Comparison of ENCODE assay signal across 11 cellular contexts in the genomic region with DNA sequence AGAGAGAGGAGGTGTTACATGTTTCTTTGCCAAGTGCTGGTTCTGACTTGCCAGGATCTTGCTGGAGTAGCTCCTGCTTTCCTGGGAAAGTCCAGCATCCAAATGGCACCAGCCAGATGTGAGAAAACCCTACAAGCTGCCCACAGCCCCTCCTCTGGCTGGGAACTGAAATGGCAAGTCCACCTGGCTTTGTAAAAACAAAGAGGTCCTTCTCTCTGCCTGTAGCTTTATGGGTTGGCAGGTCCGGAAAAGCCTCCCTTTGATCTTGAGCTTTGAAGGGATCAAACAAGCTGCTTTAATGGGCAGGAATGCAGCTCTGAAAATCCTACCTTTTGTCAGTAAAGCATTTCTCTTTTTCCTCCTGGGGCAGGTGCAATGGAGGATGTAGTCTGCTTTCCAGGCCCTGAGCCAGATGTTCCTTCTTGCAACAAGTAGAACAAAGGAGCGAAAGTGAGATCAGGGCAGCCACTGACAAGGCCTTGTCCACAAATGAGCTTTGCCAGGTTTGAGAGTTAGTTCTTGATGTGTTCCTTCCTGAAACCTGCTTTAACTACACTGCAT.
DNase-seq lines count a peak whose midpoint lies in the region; ATAC-seq and TF ChIP-seq lines count a peak whose summit lies in the region.
"Had no signal": no experiment of that assay in that cellular context is flagged by ENCODE, and none has a peak within 500 bp of the region (broad histone marks: within the 10 kb centered on the region; RNA-seq: fewer than 3 reads in every experiment).

No MANE protein-coding gene starts in this region.

- H3K4me3 Mint-ChIP-seq in WTC11 (no peak overlapping the region), type B pancreatic cell (no peak overlapping the region)
- H3K4me3 Mint-ChIP-seq in naive thymus-derived CD8-positive, alpha-beta T cell, result no peak overlapping the region
- H3K4me3 Mint-ChIP-seq: activated CD4-positive, alpha-beta memory T cell treated with anti-CD3 and anti-CD28 coated beads for 36 hours had no signal

- H3K9me3 Mint-ChIP-seq in WTC11 (peaks cover 26% of the 10 kb centered on the region), type B pancreatic cell (peaks cover 8% of the 10 kb centered on the region)
- peaks cover 0 to 13% (median 0%) of the 10 kb centered on the region in 9 donors for H3K9me3 Mint-ChIP-seq in naive thymus-derived CD8-positive, alpha-beta T cell
- H3K9me3 Mint-ChIP-seq: activated CD4-positive, alpha-beta memory T cell treated with anti-CD3 and anti-CD28 coated beads for 36 hours had no signal

- TF ChIP-seq CTCF in WTC11 (IDR thresholded peaks at IDR 0.05) (0 out of 2 replicates have a peak, but pooled peaks have one; percentile 26), type B pancreatic cell (conservative IDR thresholded peaks at IDR 0.05) (peak; percentile 54)

- no peaks in the 10 kb centered on the region; the same call in 1 of the 2 replicates for H3K27me3 Mint-ChIP-seq in WTC11 (ENCODE audit: low read depth)
- peaks cover 4% of the 10 kb centered on the region for H3K27me3 Mint-ChIP-seq in type B pancreatic cell
- H3K27me3 Mint-ChIP-seq in naive thymus-derived CD8-positive, alpha-beta T cell, result peaks cover 0 to 6% (median 0%) of the 10 kb centered on the region in 5 donors
- H3K27me3 Mint-ChIP-seq: activated CD4-positive, alpha-beta memory T cell treated with anti-CD3 and anti-CD28 coated beads for 36 hours had no signal

- peak; percentile 96 for ATAC-seq in WTC11
- ATAC-seq in naive thymus-derived CD8-positive, alpha-beta T cell, result no peak
- ATAC-seq in HG02852 (IDR thresholded peaks at IDR 0.05; ENCODE audit: unreplicated experiment), result no peak

- H3K4me1 Mint-ChIP-seq in WTC11, result peaks cover 39% of the 10 kb centered on the region
- H3K4me1 Mint-ChIP-seq in type B pancreatic cell (ENCODE audit: unreplicated experiment), result peaks cover 23% of the 10 kb centered on the region
- peaks cover 0 to 1% (median 0%) of the 10 kb centered on the region in 4 donors for H3K4me1 Mint-ChIP-seq in naive thymus-derived CD8-positive, alpha-beta T cell

- POLR2A ChIA-PET in WTC11 (lab: Charles Lee), result interaction anchor here (0.6 kb wide), 1 partner anchor 598 kb away, joined by 3 read pairs; no protein-coding TSS in a partner anchor
- POLR2A ChIA-PET in naive thymus-derived CD8-positive, alpha-beta T cell (lab: Charles Lee), result no interaction called here

- CTCF ChIA-PET in WTC11 (lab: Charles Lee), result interaction anchor here (0.6 to 1.6 kb wide), 9 partner anchors 13 to 457 kb away, joined by 3 to 5 read pairs (median 3); a partner anchor contains a TSS

- H3K27ac Mint-ChIP-seq in WTC11 (peak overlapping the region; percentile 91), type B pancreatic cell (no peak overlapping the region)
- no peak overlapping the region for H3K27ac Mint-ChIP-seq in naive thymus-derived CD8-positive, alpha-beta T cell
- H3K27ac Mint-ChIP-seq: activated CD4-positive, alpha-beta memory T cell treated with anti-CD3 and anti-CD28 coated beads for 36 hours had no signal

- DNase-seq in NCI-H748 (lab: John Stamatoyannopoulos, UW; ENCODE audit: unreplicated experiment), result peak; percentile 47
- DNase-seq in NCI-H748 treated with DMSO at 0.1 percent for 48 hours (lab: John Stamatoyannopoulos, UW), result no peak
- DNase-seq in WTC11 (ENCODE audit: low spot score), result peak; percentile 61
- DNase-seq in iPS-NIHi11 (ENCODE audit: low spot score), result peak; percentile 72
- DNase-seq in type B pancreatic cell (ENCODE audit: extremely low spot score, unreplicated experiment), result no peak
- no peak for DNase-seq in naive thymus-derived CD8-positive, alpha-beta T cell
- no peak for DNase-seq in COLO829 (ENCODE audit: low spot score)
- DNase-seq: activated CD4-positive, alpha-beta memory T cell treated with anti-CD3 and anti-CD28 coated beads for 36 hours; HCEC 1CT; IMR-90 had no signal

- H3K36me3 Mint-ChIP-seq in WTC11 (peaks cover 22% of the 10 kb centered on the region), type B pancreatic cell (peaks cover 4% of the 10 kb centered on the region)
- H3K36me3 Mint-ChIP-seq in naive thymus-derived CD8-positive, alpha-beta T cell, result no peaks in the 10 kb centered on the region
- H3K36me3 Mint-ChIP-seq: activated CD4-positive, alpha-beta memory T cell treated with anti-CD3 and anti-CD28 coated beads for 36 hours had no signal

TF ChIP-seq in WTC11, 78 proteins besides CTCF, POLR2A, EP300 and RAD21:
- TF ChIP-seq HMGA2 (CRISPR knock-in tag; IDR thresholded peaks at IDR 0.05), result no peak
- 0 out of 2 replicates have a peak, but pooled peaks have one; percentile 60 for TF ChIP-seq CREB1 (CRISPR knock-in tag; IDR thresholded peaks at IDR 0.05)
- TF ChIP-seq, protein P1, sequence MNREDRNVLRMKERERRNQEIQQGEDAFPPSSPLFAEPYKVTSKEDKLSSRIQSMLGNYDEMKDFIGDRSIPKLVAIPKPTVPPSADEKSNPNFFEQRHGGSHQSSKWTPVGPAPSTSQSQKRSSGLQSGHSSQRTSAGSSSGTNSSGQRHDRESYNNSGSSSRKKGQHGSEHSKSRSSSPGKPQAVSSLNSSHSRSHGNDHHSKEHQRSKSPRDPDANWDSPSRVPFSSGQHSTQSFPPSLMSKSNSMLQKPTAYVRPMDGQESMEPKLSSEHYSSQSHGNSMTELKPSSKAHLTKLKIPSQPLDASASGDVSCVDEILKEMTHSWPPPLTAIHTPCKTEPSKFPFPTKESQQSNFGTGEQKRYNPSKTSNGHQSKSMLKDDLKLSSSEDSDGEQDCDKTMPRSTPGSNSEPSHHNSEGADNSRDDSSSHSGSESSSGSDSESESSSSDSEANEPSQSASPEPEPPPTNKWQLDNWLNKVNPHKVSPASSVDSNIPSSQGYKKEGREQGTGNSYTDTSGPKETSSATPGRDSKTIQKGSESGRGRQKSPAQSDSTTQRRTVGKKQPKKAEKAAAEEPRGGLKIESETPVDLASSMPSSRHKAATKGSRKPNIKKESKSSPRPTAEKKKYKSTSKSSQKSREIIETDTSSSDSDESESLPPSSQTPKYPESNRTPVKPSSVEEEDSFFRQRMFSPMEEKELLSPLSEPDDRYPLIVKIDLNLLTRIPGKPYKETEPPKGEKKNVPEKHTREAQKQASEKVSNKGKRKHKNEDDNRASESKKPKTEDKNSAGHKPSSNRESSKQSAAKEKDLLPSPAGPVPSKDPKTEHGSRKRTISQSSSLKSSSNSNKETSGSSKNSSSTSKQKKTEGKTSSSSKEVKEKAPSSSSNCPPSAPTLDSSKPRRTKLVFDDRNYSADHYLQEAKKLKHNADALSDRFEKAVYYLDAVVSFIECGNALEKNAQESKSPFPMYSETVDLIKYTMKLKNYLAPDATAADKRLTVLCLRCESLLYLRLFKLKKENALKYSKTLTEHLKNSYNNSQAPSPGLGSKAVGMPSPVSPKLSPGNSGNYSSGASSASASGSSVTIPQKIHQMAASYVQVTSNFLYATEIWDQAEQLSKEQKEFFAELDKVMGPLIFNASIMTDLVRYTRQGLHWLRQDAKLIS (CRISPR knock-in tag; IDR thresholded peaks at IDR 0.05; ENCODE audit: borderline replicate concordance), result 0 out of 2 replicates have a peak, but pooled peaks have one; percentile 71

Comparison
In these comparisons a context has a peak if more than half of its experiments do, and no peak if none do; other contexts are left out.
1. DNase-seq: peak in NCI-H748 (single experiment), WTC11 (single experiment) and iPS-NIHi11 (single experiment); none in NCI-H748 treated with DMSO at 0.1 percent for 48 hours (single experiment), type B pancreatic cell (single experiment), naive thymus-derived CD8-positive, alpha-beta T cell (0 of 10) and COLO829 (single experiment).